ENCODE assay signal across 19 cellular contexts in the genomic region with DNA sequence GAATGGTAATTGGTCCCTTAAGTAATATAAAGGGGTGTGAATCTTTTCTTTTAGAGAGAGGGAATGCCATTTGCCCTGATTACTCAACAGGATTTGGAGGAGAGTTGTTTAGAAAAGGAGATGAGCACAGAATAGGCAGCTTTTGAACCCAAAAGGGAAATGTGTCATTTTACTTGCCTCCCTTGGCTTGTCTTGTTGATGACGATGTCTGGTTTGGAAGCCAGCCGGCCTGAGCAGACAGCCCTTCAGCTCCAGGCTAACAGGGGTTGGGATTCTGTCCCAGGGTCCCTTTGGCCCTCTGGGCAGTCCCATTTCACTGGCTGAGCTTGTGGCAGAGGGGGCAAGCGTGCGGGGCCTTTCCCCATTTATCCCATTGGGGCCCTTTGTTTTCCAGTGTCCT. TPM values are rescaled to one million over a fixed set of nuclear protein-coding genes. Genes with fewer than 3 reads are reported as not detected.
DNase-seq lines count a peak whose midpoint lies in the region; ATAC-seq and TF ChIP-seq lines count a peak whose summit lies in the region.
"Had no signal": no experiment of that assay in that cellular context is flagged by ENCODE, and none has a peak within 500 bp of the region (broad histone marks: within the 10 kb centered on the region; RNA-seq: fewer than 3 reads in every experiment).

No MANE protein-coding gene starts in this region.

- no peaks in the 10 kb centered on the region for H3K36me3 ChIP-seq in BLaER1 treated with 17β-estradiol and CSF1 and Interleukin-3, amounts not matched to agents 10 nM and 100 nM
- H3K36me3 ChIP-seq in OCI-LY1 (ENCODE audit: insufficient read depth, low read length), result no peaks in the 10 kb centered on the region
- H3K36me3 ChIP-seq: SJCRH30 had no signal

- ATAC-seq in sciatic nerve (peak; percentile 73), GM21576 (IDR thresholded peaks at IDR 0.05; ENCODE audit: unreplicated experiment) (no peak)

- no peaks in the 10 kb centered on the region for H4K20me1 ChIP-seq in BLaER1 treated with 17β-estradiol and CSF1 and Interleukin-3, amounts not matched to agents 10 nM and 100 nM
- no peaks in the 10 kb centered on the region for H4K20me1 ChIP-seq in OCI-LY1 (ENCODE audit: insufficient read depth, low read length)

- TF ChIP-seq CTCF in OCI-LY1 (IDR thresholded peaks at IDR 0.05; ENCODE audit: low read length) (no peak), fibroblast of mammary gland (conservative IDR thresholded peaks at IDR 0.05; ENCODE audit: control insufficient read depth, insufficient read depth, low read depth, low read length) (no peak)

- H3K9ac ChIP-seq in BLaER1 treated with 17β-estradiol and CSF1 and Interleukin-3, amounts not matched to agents 10 nM and 100 nM, result no peak overlapping the region
- H3K9ac ChIP-seq in OCI-LY1 (ENCODE audit: low read length), result peak overlapping the region; percentile 55; the same call in 1 of the 2 replicates

- peak overlapping the region in 7 of 11 experiments; percentile 68 to 87 (median 82); a peak in 12 of 22 replicates for H3K4me2 ChIP-seq in BLaER1 treated with 17β-estradiol and CSF1 and Interleukin-3, amounts not matched to agents 10 nM and 100 nM
- no peak overlapping the region; the same call in 1 of the 2 replicates for H3K4me2 ChIP-seq in OCI-LY1 (ENCODE audit: low read length)
- H3K4me2 ChIP-seq: A549 had no signal

- DNase-seq in fibroblast of mammary gland (ENCODE audit: low read depth) (peak; percentile 75), sciatic nerve (ENCODE audit: low spot score) (no peak), COLO829 (ENCODE audit: low spot score) (no peak), CD1c-positive myeloid dendritic cell (ENCODE audit: extremely low spot score) (no peak)
- DNase-seq: Caco-2, DMS153, H9, NCI-H1417, NCI-H1930, NCI-H446, NCI-H69, RPMI8226, SJCRH30 had no signal

- peak overlapping the region in 5 of 11 experiments; percentile 7 to 76 (median 10); a peak in 3 of 22 replicates for H3K27ac ChIP-seq in BLaER1 treated with 17β-estradiol and CSF1 and Interleukin-3, amounts not matched to agents 10 nM and 100 nM
- H3K27ac ChIP-seq in OCI-LY1 (ENCODE audit: low read depth, low read length, poor library complexity, severe bottlenecking), result peak overlapping the region; percentile 93
- H3K27ac ChIP-seq: A549, C4-2B, HL-60, SJCRH30 had no signal

- peaks cover 33 to 82% (median 58%) of the 10 kb centered on the region in 10 experiments for H3K4me1 ChIP-seq in BLaER1 treated with 17β-estradiol and CSF1 and Interleukin-3, amounts not matched to agents 10 nM and 100 nM
- peaks cover 64% of the 10 kb centered on the region for H3K4me1 ChIP-seq in OCI-LY1 (ENCODE audit: insufficient read depth, low read length, severe bottlenecking)
- H3K4me1 ChIP-seq: A549 had no signal

- intact Hi-C loops in sciatic nerve (cut with DNase I), result no loop called here

- no peak overlapping the region for H2AFZ ChIP-seq in OCI-LY1 (ENCODE audit: low read length)

- H3K4me3 ChIP-seq in BLaER1 treated with 17β-estradiol and CSF1 and Interleukin-3, amounts not matched to agents 10 nM and 100 nM, result no peak overlapping the region
- H3K4me3 ChIP-seq in OCI-LY1 (ENCODE audit: low read depth, low read length, poor library complexity, severe bottlenecking), result no peak overlapping the region
- no peak overlapping the region for H3K4me3 ChIP-seq in fibroblast of mammary gland (ENCODE audit: control insufficient read depth, low read depth, low read length)
- H3K4me3 ChIP-seq: A549, SJCRH30 had no signal

- peaks cover under 1% of the 10 kb centered on the region; the same call in 1 of the 2 replicates for H3F3A ChIP-seq in OCI-LY1 (ENCODE audit: insufficient read depth, low read length)

- peaks cover 0 to 5% (median 0%) of the 10 kb centered on the region in 11 experiments; a peak in 1 of 22 replicates for H3K9me3 ChIP-seq in BLaER1 treated with 17β-estradiol and CSF1 and Interleukin-3, amounts not matched to agents 10 nM and 100 nM (replicated peaks in 1 of 11)
- H3K9me3 ChIP-seq in OCI-LY1 (ENCODE audit: low read length), result no peaks in the 10 kb centered on the region
- H3K9me3 ChIP-seq: A549, Caco-2, SJCRH30 had no signal

- H3K27me3 ChIP-seq in BLaER1 treated with 17β-estradiol and CSF1 and Interleukin-3, amounts not matched to agents 10 nM and 100 nM, result no peaks in the 10 kb centered on the region
- H3K27me3 ChIP-seq in OCI-LY1 (ENCODE audit: insufficient read depth, low read length), result no peaks in the 10 kb centered on the region
- H3K27me3 ChIP-seq: SJCRH30 had no signal

- no peaks in the 10 kb centered on the region for H3K79me2 ChIP-seq in OCI-LY1 (ENCODE audit: insufficient read depth, low read length)

- H3K9me2 ChIP-seq in OCI-LY1 (ENCODE audit: low read depth, low read length), result no peaks in the 10 kb centered on the region

RNA-seq across cellular contexts. Expression of gene PRKAR1A, which starts 22.3 kb away (rescaled TPM):
- total RNA-seq in sciatic nerve, result 320 TPM

RNA-seq across cellular contexts. Expression of gene WIPI1, which starts 32.6 kb away (rescaled TPM):
- 46.5 TPM for total RNA-seq in sciatic nerve
